ENCODE assay signal across 1 cellular context in the genomic region with DNA sequence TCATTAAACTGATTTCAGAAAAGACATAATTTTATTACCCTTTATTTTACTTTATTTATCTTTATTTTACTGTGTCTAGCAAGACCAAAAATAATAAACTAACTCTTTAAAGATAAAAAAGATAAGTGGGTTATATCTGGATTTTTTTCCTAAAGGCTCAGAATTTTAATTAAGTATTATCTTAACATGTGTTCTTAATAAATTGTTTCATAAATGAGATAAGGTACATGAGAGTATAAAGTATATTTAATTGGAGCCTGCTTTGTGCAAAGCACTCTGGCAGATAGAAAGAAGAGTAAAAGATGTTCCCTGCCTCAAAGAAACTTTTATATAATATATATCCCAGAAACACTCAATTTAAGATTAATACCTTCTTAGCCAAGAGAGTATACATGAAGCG.
TF ChIP-seq lines count a peak whose summit lies in the region.

No MANE protein-coding gene starts in this region.

TF ChIP-seq in SK-N-SH, 30 proteins besides CTCF, POLR2A, EP300 and RAD21 (continued from another document):
- TF ChIP-seq, protein P1, sequence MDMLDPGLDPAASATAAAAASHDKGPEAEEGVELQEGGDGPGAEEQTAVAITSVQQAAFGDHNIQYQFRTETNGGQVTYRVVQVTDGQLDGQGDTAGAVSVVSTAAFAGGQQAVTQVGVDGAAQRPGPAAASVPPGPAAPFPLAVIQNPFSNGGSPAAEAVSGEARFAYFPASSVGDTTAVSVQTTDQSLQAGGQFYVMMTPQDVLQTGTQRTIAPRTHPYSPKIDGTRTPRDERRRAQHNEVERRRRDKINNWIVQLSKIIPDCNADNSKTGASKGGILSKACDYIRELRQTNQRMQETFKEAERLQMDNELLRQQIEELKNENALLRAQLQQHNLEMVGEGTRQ (IDR thresholded peaks at IDR 0.05; ENCODE audit: borderline replicate concordance, low read depth, low read length), result no peak
- TF ChIP-seq MEF2A (IDR thresholded peaks at IDR 0.05; ENCODE audit: borderline replicate concordance, low read depth) (no peak), FOSL2 (IDR thresholded peaks at IDR 0.05; ENCODE audit: borderline replicate concordance, low read depth) (no peak), JUND (IDR thresholded peaks at IDR 0.05) (no peak), POLR2AphosphoS5 (IDR thresholded peaks at IDR 0.05; ENCODE audit: low read depth, low read length) (no peak), TCF12 (IDR thresholded peaks at IDR 0.05) (no peak)
